ENCODE assay signal across 2 cellular contexts in the genomic region with DNA sequence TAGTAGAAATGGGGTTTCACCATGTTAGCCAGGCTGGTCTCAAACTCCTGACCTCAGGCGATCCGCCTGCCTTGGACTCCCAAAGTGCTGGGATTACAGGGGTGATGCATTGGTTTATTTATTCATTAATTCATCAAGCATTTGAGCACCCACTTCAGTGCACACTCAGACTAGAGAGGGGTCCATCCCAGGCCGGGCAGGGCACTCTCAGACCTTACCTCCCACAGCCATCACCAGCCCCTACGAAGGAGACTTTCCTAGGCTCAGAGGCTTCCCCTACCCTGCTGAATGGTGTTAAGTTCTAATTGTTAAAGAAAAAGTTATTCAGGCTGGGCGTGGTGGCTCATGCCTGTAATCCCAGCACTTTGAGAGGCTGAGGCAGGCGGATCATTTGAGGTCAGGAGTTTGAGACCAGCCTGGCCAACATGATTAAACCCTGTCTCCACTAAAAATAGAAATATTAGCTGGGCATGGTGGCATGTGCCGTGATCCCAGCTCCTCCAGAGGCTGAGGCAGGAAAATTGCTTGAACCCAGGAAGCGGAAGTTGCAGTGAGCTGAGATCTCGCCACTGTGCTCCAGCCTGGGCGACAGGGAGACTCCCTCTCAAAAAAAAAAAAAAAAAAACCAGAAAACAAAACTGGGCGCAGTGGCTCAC. TPM values are rescaled to one million over a fixed set of nuclear protein-coding genes. Genes with fewer than 3 reads are reported as not detected.
"Had no signal": no experiment of that assay in that cellular context is flagged by ENCODE, and none has a peak within 500 bp of the region (broad histone marks: within the 10 kb centered on the region; RNA-seq: fewer than 3 reads in every experiment).

No MANE protein-coding gene starts in this region.

RNA-seq across cellular contexts. Expression of a gene that starts 25.8 kb away (rescaled TPM):
- total RNA-seq: MCF 10A, SJCRH30 had no signal
